Comparison of ENCODE assay signal across 16 cellular contexts in genomic region chr13:29774830-29775229, GRCh38.
A peak's percentile ranks its signal among the peaks of the same experiment; 100 is the strongest.
DNase-seq lines count a peak whose midpoint lies in the region; ATAC-seq and TF ChIP-seq lines count a peak whose summit lies in the region.
"Had no signal": no experiment of that assay in that cellular context is flagged by ENCODE, and none has a peak within 500 bp of the region (broad histone marks: within the 10 kb centered on the region; RNA-seq: fewer than 3 reads in every experiment).

No MANE protein-coding gene starts in this region.

- H3K27ac Mint-ChIP-seq in activated CD4-positive, alpha-beta T cell treated with anti-CD3 and anti-CD28 coated beads for 36 hours, result no peak overlapping the region
- H3K27ac Mint-ChIP-seq in CD4-positive, alpha-beta T cell, result peak overlapping the region; percentile 0
- H3K27ac Mint-ChIP-seq: CD8-positive, alpha-beta T cell; H9; IgD-negative memory B cell had no signal

- H3K9me3 Mint-ChIP-seq in activated CD4-positive, alpha-beta T cell treated with anti-CD3 and anti-CD28 coated beads for 36 hours (ENCODE audit: low read depth), result no peaks in the 10 kb centered on the region
- H3K9me3 Mint-ChIP-seq in CD4-positive, alpha-beta T cell, result no peaks in the 10 kb centered on the region
- H3K9me3 Mint-ChIP-seq: CD8-positive, alpha-beta T cell; H9; IgD-negative memory B cell had no signal

- TF ChIP-seq CTCF in CD4-positive, alpha-beta T cell (IDR thresholded peaks at IDR 0.05), result no peak
- no peak for TF ChIP-seq CTCF in esophagus squamous epithelium (IDR thresholded peaks at IDR 0.05)
- TF ChIP-seq CTCF in esophagus muscularis mucosa (IDR thresholded peaks at IDR 0.05), result no peak

- no peak for TF ChIP-seq EP300 in esophagus muscularis mucosa (IDR thresholded peaks at IDR 0.05)

- peaks cover 3% of the 10 kb centered on the region for H3K36me3 Mint-ChIP-seq in activated CD4-positive, alpha-beta T cell treated with anti-CD3 and anti-CD28 coated beads for 36 hours (ENCODE audit: low read depth)
- H3K36me3 Mint-ChIP-seq in CD4-positive, alpha-beta T cell (ENCODE audit: low read depth), result peaks cover 16% of the 10 kb centered on the region
- H3K36me3 Mint-ChIP-seq: IgD-negative memory B cell had no signal

- POLR2A ChIA-PET in activated CD4-positive, alpha-beta T cell treated with anti-CD3 and anti-CD28 coated beads for 36 hours (lab: Charles Lee), result no interaction called here
- POLR2A ChIA-PET in CD4-positive, alpha-beta T cell (lab: Charles Lee), result interaction anchor here (1.5 kb wide), 1 partner anchor 340 kb away, joined by 3 read pairs; no protein-coding TSS in a partner anchor

- intact Hi-C loops in activated CD4-positive, alpha-beta T cell treated with anti-CD3 and anti-CD28 coated beads for 36 hours (cut with DNase I, micrococcal nuclease), result loop anchor here (5.0 kb wide), 3 partner anchors 72 to 162 kb away; no protein-coding TSS in a partner anchor
- intact Hi-C loops in CD4-positive, alpha-beta T cell (cut with DNase I, micrococcal nuclease), result loop anchor here (5.0 to 10.0 kb wide), 5 partner anchors 72 to 1030 kb away; no protein-coding TSS in a partner anchor
- intact Hi-C loops in esophagus squamous epithelium (cut with DNase I) (loop anchor here (5.0 kb wide), 1 partner anchor 337 kb away; no protein-coding TSS in a partner anchor), esophagus muscularis mucosa (cut with DNase I) (loop anchor here (5.0 to 10.0 kb wide), 2 partner anchors 72 to 150 kb away; no protein-coding TSS in a partner anchor)

- no peaks in the 10 kb centered on the region for H3K9me3 ChIP-seq in CD4-positive, alpha-beta T cell (ENCODE audit: control insufficient read depth, low read length)
- H3K9me3 ChIP-seq in SK-N-MC (ENCODE audit: low read depth, low read length) (no peaks in the 10 kb centered on the region), esophagus squamous epithelium (no peaks in the 10 kb centered on the region), esophagus muscularis mucosa (no peaks in the 10 kb centered on the region)

- H3K27me3 ChIP-seq in CD4-positive, alpha-beta T cell (ENCODE audit: control insufficient read depth, insufficient read depth, low read length), result no peaks in the 10 kb centered on the region
- H3K27me3 ChIP-seq in esophagus squamous epithelium, result no peaks in the 10 kb centered on the region
- H3K27me3 ChIP-seq in esophagus muscularis mucosa, result no peaks in the 10 kb centered on the region

- H3K4me1 Mint-ChIP-seq in activated CD4-positive, alpha-beta T cell treated with anti-CD3 and anti-CD28 coated beads for 36 hours, result peaks cover 8% of the 10 kb centered on the region
- peaks cover 18% of the 10 kb centered on the region for H3K4me1 Mint-ChIP-seq in CD4-positive, alpha-beta T cell (ENCODE audit: low read depth)

- 83 to 90% methylated on average over 1 of the region's 1 CpG for WGBS in esophagus squamous epithelium, 2 donors
- WGBS in esophagus muscularis mucosa, result 89% methylated on average over 1 of the region's 1 CpG

- CTCF ChIA-PET in activated CD4-positive, alpha-beta T cell treated with anti-CD3 and anti-CD28 coated beads for 36 hours (lab: Charles Lee), result interaction anchor here (0.7 to 8.9 kb wide), 7 partner anchors 11 to 337 kb away, joined by 3 to 178 read pairs (median 3); no protein-coding TSS in a partner anchor
- CTCF ChIA-PET in CD4-positive, alpha-beta T cell (lab: Charles Lee), result interaction anchor here (6.0 kb wide), 1 partner anchor 339 kb away, joined by 32 read pairs; no protein-coding TSS in a partner anchor

- ATAC-seq in activated CD4-positive, alpha-beta T cell treated with anti-CD3 and anti-CD28 coated beads for 36 hours, result peak; percentile 64
- no peak for ATAC-seq in CD4-positive, alpha-beta T cell (ENCODE audit: poor library complexity)
- ATAC-seq in HG02642 (IDR thresholded peaks at IDR 0.05; ENCODE audit: poor library complexity, unreplicated experiment), result no peak
- ATAC-seq: CD8-positive, alpha-beta T cell; HepG2 had no signal

- H3K36me3 ChIP-seq in SK-N-MC (ENCODE audit: insufficient read depth, low read length), result no peaks in the 10 kb centered on the region
- peaks cover 0 to 31% (median 0%) of the 10 kb centered on the region in 3 donors for H3K36me3 ChIP-seq in esophagus squamous epithelium
- peaks cover 0 to 3% (median 0%) of the 10 kb centered on the region in 4 donors for H3K36me3 ChIP-seq in esophagus muscularis mucosa

- TF ChIP-seq POLR2A in esophagus squamous epithelium (IDR thresholded peaks at IDR 0.05), result no peak
- no peak for TF ChIP-seq POLR2A in esophagus muscularis mucosa (IDR thresholded peaks at IDR 0.05; ENCODE audit: low read depth)

- no peak overlapping the region for H3K9ac ChIP-seq in SK-N-MC (ENCODE audit: insufficient read length)

- no peak for DNase-seq in activated CD4-positive, alpha-beta T cell treated with anti-CD3 and anti-CD28 coated beads for 36 hours
- no peak for DNase-seq in activated CD4-positive, alpha-beta T cell treated with anti-CD3 and anti-CD28 coated beads, Interleukin-2, amount 50 U/mL, for 48 hours
- no peak for DNase-seq in CD4-positive, alpha-beta T cell
- no peak for DNase-seq in SK-N-MC (ENCODE audit: low read depth, low spot score)
- DNase-seq in esophagus squamous epithelium (lab: John Stamatoyannopoulos, UW), result no peak
- no peak for DNase-seq in esophagus muscularis mucosa (ENCODE audit: extremely low spot score)
- DNase-seq: ACHN; Calu3; CD8-positive, alpha-beta T cell; DMS79 treated with DMSO at 0.1 percent for 48 hours; GF-D8; H9 had no signal

- no peaks in the 10 kb centered on the region for H3K27me3 Mint-ChIP-seq in activated CD4-positive, alpha-beta T cell treated with anti-CD3 and anti-CD28 coated beads for 36 hours
- H3K27me3 Mint-ChIP-seq in CD4-positive, alpha-beta T cell, result no peaks in the 10 kb centered on the region
- H3K27me3 Mint-ChIP-seq: IgD-negative memory B cell had no signal

- no peaks in the 10 kb centered on the region for H3K4me1 ChIP-seq in esophagus squamous epithelium
- H3K4me1 ChIP-seq in esophagus muscularis mucosa, result no peaks in the 10 kb centered on the region

- H3K4me3 ChIP-seq in SK-N-MC (no peak overlapping the region), esophagus squamous epithelium (no peak overlapping the region), esophagus muscularis mucosa (no peak overlapping the region)

- H3K27ac ChIP-seq in CD4-positive, alpha-beta T cell (ENCODE audit: low read depth, low read length), result no peak overlapping the region
- H3K27ac ChIP-seq in SK-N-MC (peak overlapping the region; percentile 49; the same call in 1 of the 2 replicates), esophagus squamous epithelium (no peak overlapping the region), esophagus muscularis mucosa (replicated peaks in 1 of 4) (no peak overlapping the region)
- H3K27ac ChIP-seq: C4-2B had no signal

- no peak overlapping the region for H3K4me3 Mint-ChIP-seq in activated CD4-positive, alpha-beta T cell treated with anti-CD3 and anti-CD28 coated beads for 36 hours
- H3K4me3 Mint-ChIP-seq in CD4-positive, alpha-beta T cell, result no peak overlapping the region
- H3K4me3 Mint-ChIP-seq: CD8-positive, alpha-beta T cell; H9; IgD-negative memory B cell had no signal
